ENCODE assay signal across 28 cellular contexts in the genomic region with DNA sequence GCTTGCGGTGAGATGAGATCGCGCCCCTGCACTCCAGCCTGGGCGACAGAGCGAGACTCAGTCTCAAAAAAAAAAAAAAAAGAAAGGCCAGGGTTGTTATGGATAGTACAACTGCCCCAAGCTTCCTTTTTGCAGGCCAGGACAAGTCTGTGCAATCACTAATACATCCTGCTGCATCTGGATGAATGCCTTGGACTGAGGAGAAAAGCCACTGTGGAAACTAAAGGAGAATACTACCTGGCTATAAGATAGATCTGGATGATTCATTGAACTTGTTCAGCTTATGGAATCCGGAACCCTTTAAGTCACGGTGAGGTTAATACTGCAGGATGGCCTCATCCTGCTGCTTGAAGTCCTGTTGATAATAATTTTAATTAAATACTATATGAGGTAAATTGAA.
"Had no signal": no experiment of that assay in that cellular context is flagged by ENCODE, and none has a peak within 500 bp of the region (broad histone marks: within the 10 kb centered on the region; RNA-seq: fewer than 3 reads in every experiment).

No MANE protein-coding gene starts in this region.

- ATAC-seq: gastroesophageal sphincter; heart left ventricle; left cardiac atrium; left lung; naive thymus-derived CD4-positive, alpha-beta T cell; sciatic nerve; stimulated activated effector memory CD8-positive, alpha-beta T cell treated with anti-CD3 and anti-CD28 coated beads, Interleukin-12 subunit alpha, Interleukin-12 subunit beta, amount 100 ng/mL, for 72 hours had no signal

- H3K4me3 Mint-ChIP-seq: naive thymus-derived CD4-positive, alpha-beta T cell; nephron progenitor cell; stimulated activated effector memory CD8-positive, alpha-beta T cell treated with anti-CD3 and anti-CD28 coated beads, Interleukin-12 subunit alpha, Interleukin-12 subunit beta, amount 100 ng/mL, for 72 hours had no signal

- H3K9me3 ChIP-seq: left lung, prostate gland, stomach, thyroid gland, vagina had no signal

- DNase-seq: dermis blood vessel endothelial cell; effector memory CD4-positive, alpha-beta T cell; foreskin fibroblast; heart left ventricle; left cardiac atrium; left lung; mesendoderm; midbrain; naive thymus-derived CD4-positive, alpha-beta T cell; nephron progenitor cell; nucleus accumbens; stimulated activated CD4-positive, alpha-beta T cell treated with anti-CD3 and anti-CD28 coated beads, Interleukin-12 subunit alpha, Interleukin-12 subunit beta, amount 100 ng/mL, for 4 hours; stimulated activated CD4-positive, alpha-beta T cell treated with anti-CD3 and anti-CD28 coated beads, Interleukin-1b, Interleukin-23, amount 100 ng/mL, for 48 hours; stimulated activated CD4-positive, alpha-beta T cell treated with anti-CD3 and anti-CD28 coated beads, Interleukin-4, amount 100 ng/mL, for 1 hour; stimulated activated naive CD4-positive, alpha-beta T cell treated with Interleukin-2 at 50 U/mL for 16 hours; stomach; thyroid gland; trophoblast cell had no signal

- H3K27ac Mint-ChIP-seq: naive thymus-derived CD4-positive, alpha-beta T cell; nephron progenitor cell; stimulated activated effector memory CD8-positive, alpha-beta T cell treated with anti-CD3 and anti-CD28 coated beads, Interleukin-12 subunit alpha, Interleukin-12 subunit beta, amount 100 ng/mL, for 72 hours had no signal

- H3K27me3 Mint-ChIP-seq: naive thymus-derived CD4-positive, alpha-beta T cell had no signal

- H3K27ac ChIP-seq: coronary artery, gastroesophageal sphincter, heart left ventricle, hepatocyte, left lung, prostate gland, right atrium auricular region, stomach, thyroid gland, vagina had no signal

- H3K9me3 Mint-ChIP-seq: stimulated activated effector memory CD8-positive, alpha-beta T cell treated with anti-CD3 and anti-CD28 coated beads, Interleukin-12 subunit alpha, Interleukin-12 subunit beta, amount 100 ng/mL, for 72 hours had no signal

- H3K4me3 ChIP-seq: coronary artery, gastroesophageal sphincter, heart left ventricle, hepatocyte, left lung, prostate gland, right atrium auricular region, smooth muscle cell, stomach, thyroid gland, vagina had no signal

- H3K4me1 ChIP-seq: gastroesophageal sphincter, heart left ventricle, left lung, prostate gland, right atrium auricular region, stomach, thyroid gland, vagina had no signal

- H3K4me1 Mint-ChIP-seq: naive thymus-derived CD4-positive, alpha-beta T cell; stimulated activated effector memory CD8-positive, alpha-beta T cell treated with anti-CD3 and anti-CD28 coated beads, Interleukin-12 subunit alpha, Interleukin-12 subunit beta, amount 100 ng/mL, for 72 hours had no signal

- H3K27me3 ChIP-seq: heart left ventricle, hepatocyte, left lung, right atrium auricular region, stomach, thyroid gland, vagina had no signal

- FAIRE-seq: endothelial cell of umbilical vein had no signal

- H3K36me3 ChIP-seq: gastroesophageal sphincter, heart left ventricle, left lung, prostate gland, right atrium auricular region, stomach, thyroid gland, vagina had no signal

- H3K36me3 Mint-ChIP-seq: stimulated activated effector memory CD8-positive, alpha-beta T cell treated with anti-CD3 and anti-CD28 coated beads, Interleukin-12 subunit alpha, Interleukin-12 subunit beta, amount 100 ng/mL, for 72 hours had no signal
